In genomic region chr19:1400281-1401137, GRCh38 we compare ENCODE assay signal across 1 cellular context.
TF ChIP-seq lines count a peak whose summit lies in the region.

No MANE protein-coding gene starts in this region.

TF ChIP-seq in HepG2, 621 proteins besides CTCF, POLR2A, EP300 and RAD21 (continued from another document and continues in another):
- TF ChIP-seq SNAPC4 (CRISPR knock-in tag; IDR thresholded peaks at IDR 0.05) (no peak), SP1 (IDR thresholded peaks at IDR 0.05) (no peak), SP1 (CRISPR knock-in tag; IDR thresholded peaks at IDR 0.05) (peak; percentile 61), ATF4 (CRISPR knock-in tag; IDR thresholded peaks at IDR 0.05) (no peak), ZNF710 (CRISPR knock-in tag; IDR thresholded peaks at IDR 0.05; ENCODE audit: borderline replicate concordance) (peak; percentile 76), SNAPC2 (CRISPR knock-in tag; IDR thresholded peaks at IDR 0.05) (0 out of 2 replicates have a peak, but pooled peaks have one; percentile 38), POLR2AphosphoS2 (IDR thresholded peaks at IDR 0.05; ENCODE audit: low read depth, low read length) (no peak), MXD1 (CRISPR knock-in tag; IDR thresholded peaks at IDR 0.05) (no peak; the same call in 1 of the 2 replicates), MAZ (IDR thresholded peaks at IDR 0.05; ENCODE audit: borderline replicate concordance, low read depth, low read length) (no peak), MAZ (CRISPR knock-in tag; IDR thresholded peaks at IDR 0.05; ENCODE audit: low read depth) (peak; percentile 85), TCF7L2 (IDR thresholded peaks at IDR 0.05; ENCODE audit: low read depth, low read length) (no peak), JARID2 (CRISPR knock-in tag; IDR thresholded peaks at IDR 0.05; ENCODE audit: insufficient replicate concordance) (no peak), ZNF234 (CRISPR knock-in tag; conservative IDR thresholded peaks at IDR 0.05) (0 out of 2 replicates have a peak, but pooled peaks have one; percentile 44), MED1 (CRISPR knock-in tag; IDR thresholded peaks at IDR 0.05) (peak; percentile 85), AGO2 (optimal IDR thresholded peaks at IDR 0.05; ENCODE audit: low read depth, low read length) (peak; percentile 92), ZNF800 (CRISPR knock-in tag; IDR thresholded peaks at IDR 0.05) (0 out of 2 replicates have a peak, but pooled peaks have one; percentile 47), ZNF670 (CRISPR knock-in tag; IDR thresholded peaks at IDR 0.05; ENCODE audit: borderline replicate concordance) (no peak), THAP8 (CRISPR knock-in tag; IDR thresholded peaks at IDR 0.05; ENCODE audit: borderline replicate concordance) (no peak), GLMP (CRISPR knock-in tag; IDR thresholded peaks at IDR 0.05; ENCODE audit: borderline replicate concordance) (no peak), ZBTB1 (CRISPR knock-in tag; IDR thresholded peaks at IDR 0.05; ENCODE audit: borderline replicate concordance) (no peak), ZNF329 (CRISPR knock-in tag; IDR thresholded peaks at IDR 0.05; ENCODE audit: low read depth) (peak; percentile 38; the same call in 1 of the 2 replicates), U2AF1 (optimal IDR thresholded peaks at IDR 0.05; ENCODE audit: low read depth, low read length) (no peak), SAFB2 (CRISPR knock-in tag; IDR thresholded peaks at IDR 0.05; ENCODE audit: borderline replicate concordance, low read depth) (no peak), ZFP36L2 (CRISPR knock-in tag; IDR thresholded peaks at IDR 0.05) (no peak), ZNF260 (CRISPR knock-in tag; IDR thresholded peaks at IDR 0.05; ENCODE audit: borderline replicate concordance, low read depth) (no peak), ZNF331 (CRISPR knock-in tag; IDR thresholded peaks at IDR 0.05) (peak; percentile 58; the same call in 1 of the 2 replicates), ZNF44 (CRISPR knock-in tag; IDR thresholded peaks at IDR 0.05) (no peak; the same call in 1 of the 2 replicates), ZNF639 (CRISPR knock-in tag; conservative IDR thresholded peaks at IDR 0.05) (0 out of 2 replicates have a peak, but pooled peaks have one; percentile 27), RBM39 (IDR thresholded peaks at IDR 0.05; ENCODE audit: low read depth, low read length, poor library complexity, severe bottlenecking) (peak; percentile 39), ZFY (CRISPR knock-in tag; IDR thresholded peaks at IDR 0.05) (peak; percentile 67), ZMAT5 (CRISPR knock-in tag; IDR thresholded peaks at IDR 0.05; ENCODE audit: borderline replicate concordance, low read depth) (no peak), SYNCRIP (IDR thresholded peaks at IDR 0.05; ENCODE audit: insufficient read depth, low read depth, low read length) (no peak), BCLAF1 (IDR thresholded peaks at IDR 0.05) (no peak), ZNF816 (CRISPR knock-in tag; IDR thresholded peaks at IDR 0.05; ENCODE audit: borderline replicate concordance) (0 out of 2 replicates have a peak, but pooled peaks have one; percentile 65), PCBP2 (optimal IDR thresholded peaks at IDR 0.05; ENCODE audit: low read depth, low read length, poor library complexity, severe bottlenecking) (no peak), ZNF580 (CRISPR knock-in tag; IDR thresholded peaks at IDR 0.05; ENCODE audit: borderline replicate concordance, low read depth) (peak; percentile 30; the same call in 1 of the 2 replicates), NCOA5 (CRISPR knock-in tag; IDR thresholded peaks at IDR 0.05) (no peak), ZNF704 (CRISPR knock-in tag; IDR thresholded peaks at IDR 0.05; ENCODE audit: borderline replicate concordance) (no peak), ZNF513 (CRISPR knock-in tag; conservative IDR thresholded peaks at IDR 0.05) (no peak)
